Comparison of ENCODE assay signal across 10 cellular contexts in genomic region chr18:62485684-62486083, GRCh38.
DNase-seq lines count a peak whose midpoint lies in the region; ATAC-seq lines count a peak whose summit lies in the region.
"Had no signal": no experiment of that assay in that cellular context is flagged by ENCODE, and none has a peak within 500 bp of the region (broad histone marks: within the 10 kb centered on the region; RNA-seq: fewer than 3 reads in every experiment).

No MANE protein-coding gene starts in this region.

- H3K27me3 ChIP-seq in adipocyte (replicated peaks; ENCODE audit: control insufficient read depth, insufficient read depth, low read length) = no peaks in the 10 kb centered on the region

- peaks cover 4% of the 10 kb centered on the region for H3K4me1 ChIP-seq in adipocyte (ENCODE audit: control insufficient read depth, insufficient read depth, low read length)

- no peak overlapping the region for H3K4me3 ChIP-seq in adipocyte (ENCODE audit: low read length)
- H3K4me3 ChIP-seq: dorsolateral prefrontal cortex had no signal

- DNase-seq in AG08396 (ENCODE audit: low spot score) = peak; percentile 59
- peak; percentile 48 for DNase-seq in HS-5 (ENCODE audit: low read depth)
- DNase-seq in adipocyte (ENCODE audit: low read depth) = peak; percentile 70
- peak; percentile 18 for DNase-seq in left kidney (ENCODE audit: low read depth, low spot score)
- DNase-seq in NCI-H524 treated with DMSO at 0.1 percent for 48 hours (lab: John Stamatoyannopoulos, UW) = no peak
- DNase-seq in NCI-H1092 (lab: John Stamatoyannopoulos, UW) = no peak
- no peak for DNase-seq in hippocampal formation (lab: John Stamatoyannopoulos, UW)

- peaks cover 12% of the 10 kb centered on the region for H3K9me3 ChIP-seq in adipocyte (ENCODE audit: control insufficient read depth, low read length)

- no peak for ATAC-seq in GM18511 (IDR thresholded peaks at IDR 0.05; ENCODE audit: unreplicated experiment)
- ATAC-seq: sciatic nerve had no signal

- no peaks in the 10 kb centered on the region for H3K36me3 ChIP-seq in adipocyte (ENCODE audit: control insufficient read depth, insufficient read depth, low read length, severe bottlenecking)

- no peak overlapping the region for H3K9ac ChIP-seq in adipocyte (ENCODE audit: low read length)

Comparison
In these comparisons a context has a peak if more than half of its experiments do, and no peak if none do; other contexts are left out.
1. DNase-seq: peak in AG08396 (single experiment), HS-5 (single experiment), adipocyte (single experiment) and left kidney (single experiment); none in NCI-H524 treated with DMSO at 0.1 percent for 48 hours (single experiment), NCI-H1092 (single experiment) and hippocampal formation (0 of 2).